Comparison of ENCODE assay signal across 9 cellular contexts in genomic region chr1:44377925-44378784, GRCh38. TPM values are rescaled to one million over a fixed set of nuclear protein-coding genes. Genes with fewer than 3 reads are reported as not detected.
DNase-seq lines count a peak whose midpoint lies in the region; ATAC-seq and TF ChIP-seq lines count a peak whose summit lies in the region.
"Had no signal": no experiment of that assay in that cellular context is flagged by ENCODE, and none has a peak within 500 bp of the region (broad histone marks: within the 10 kb centered on the region; RNA-seq: fewer than 3 reads in every experiment).

No MANE protein-coding gene starts in this region.

- H4K20me1 ChIP-seq in MM.1S (ENCODE audit: insufficient read depth, low read length): no peaks in the 10 kb centered on the region
- H4K20me1 ChIP-seq in mammary epithelial cell (ENCODE audit: insufficient read depth, low read length): no peaks in the 10 kb centered on the region

- CTCF ChIA-PET in mammary epithelial cell (lab: Charles Lee; ENCODE audit: low non-redundant PET): interaction anchor here (0.6 to 1.1 kb wide), 4 partner anchors 160 to 277 kb away, joined by 3 to 5 read pairs (median 4); no protein-coding TSS in a partner anchor

- peak; percentile 9 for DNase-seq in GF-D8 (lab: John Stamatoyannopoulos, UW)
- DNase-seq in MM.1S: peak; percentile 50
- DNase-seq in T-helper 17 cell: peak in 2 of 3 donors; percentile 19 to 21
- peak; percentile 15 for DNase-seq in mammary epithelial cell
- peak; percentile 47 for DNase-seq in kidney tubule cell (ENCODE audit: low spot score)
- peak in 2 of 3 experiments; percentile 14 to 30 for DNase-seq in stimulated activated CD4-positive, alpha-beta T cell treated with anti-CD3 and anti-CD28 coated beads, TNF-alpha, amount 100 ng/mL, for 24 hours (ENCODE audit: low read depth in 3 of 3)
- DNase-seq in NK-92 treated with Interleukin-12 subunit alpha and Interleukin-12 subunit beta, amount 100 ng/mL, for 24 hours (lab: John Stamatoyannopoulos, UW): no peak

- H3K9me3 ChIP-seq in MM.1S (replicated peaks; ENCODE audit: insufficient read depth, low read length): no peaks in the 10 kb centered on the region
- no peaks in the 10 kb centered on the region for H3K9me3 ChIP-seq in T-helper 17 cell (ENCODE audit: control insufficient read depth, low read length, poor library complexity, severe bottlenecking)
- H3K9me3 ChIP-seq in mammary epithelial cell (replicated peaks; ENCODE audit: insufficient read depth, low read length): no peaks in the 10 kb centered on the region

- H3K36me3 ChIP-seq in MM.1S (replicated peaks; ENCODE audit: insufficient read depth, low read length): no peaks in the 10 kb centered on the region
- H3K36me3 ChIP-seq in mammary epithelial cell (ENCODE audit: insufficient read depth, low read length): no peaks in the 10 kb centered on the region

- ATAC-seq in T-helper 17 cell (no peak), HG02885 (IDR thresholded peaks at IDR 0.05; ENCODE audit: poor library complexity, unreplicated experiment) (no peak)

- intact Hi-C loops in mammary epithelial cell (cut with micrococcal nuclease): loop anchor here (1.0 kb wide), 4 partner anchors 122 to 275 kb away; no protein-coding TSS in a partner anchor

- dilution Hi-C loops in mammary epithelial cell (cut with HindIII; ENCODE audit: low sequenced_read_pairs): no loop called here

- no TSS peak for BruUV-seq in mammary epithelial cell (replicated peaks; lab: Mats Ljungman, UMichigan)

- no peaks in the 10 kb centered on the region for H3F3A ChIP-seq in MM.1S (ENCODE audit: insufficient read depth, low read length)

- no peaks in the 10 kb centered on the region for H3K4me1 Mint-ChIP-seq in T-helper 17 cell

- H3K4me1 ChIP-seq in MM.1S (ENCODE audit: low read length) (no peaks in the 10 kb centered on the region), mammary epithelial cell (ENCODE audit: insufficient read depth, low read length) (no peaks in the 10 kb centered on the region)

- H3K27ac ChIP-seq in MM.1S (ENCODE audit: low read length): no peak overlapping the region
- H3K27ac ChIP-seq in mammary epithelial cell (ENCODE audit: insufficient read depth, low read depth, low read length): no peak overlapping the region

- no peak overlapping the region for H2AFZ ChIP-seq in MM.1S (ENCODE audit: low read length)
- H2AFZ ChIP-seq in mammary epithelial cell (ENCODE audit: low read depth, low read length): no peak overlapping the region

- H3K36me3 Mint-ChIP-seq in T-helper 17 cell (ENCODE audit: low read depth): peaks cover 4% of the 10 kb centered on the region
- H3K36me3 Mint-ChIP-seq: activated naive CD8-positive, alpha-beta T cell had no signal

- H3K4me2 ChIP-seq in MM.1S (ENCODE audit: low read depth, low read length) (no peak overlapping the region), mammary epithelial cell (ENCODE audit: insufficient read depth, low read depth, low read length) (no peak overlapping the region)

- H3K27me3 ChIP-seq in MM.1S (replicated peaks; ENCODE audit: insufficient read depth, low read length) (no peaks in the 10 kb centered on the region), mammary epithelial cell (ENCODE audit: insufficient read depth, low read length) (peaks cover 4% of the 10 kb centered on the region)

- no peak overlapping the region for H3K9ac ChIP-seq in MM.1S (ENCODE audit: low read length)
- H3K9ac ChIP-seq in mammary epithelial cell (ENCODE audit: insufficient read depth, low read length): no peak overlapping the region

- in situ Hi-C loops in mammary epithelial cell (cut with MboI; ENCODE audit: low sequenced_read_pairs in 2 of 2): loop anchor here (5.0 to 10.0 kb wide), 2 partner anchors 214 to 217 kb away; no protein-coding TSS in a partner anchor

- H3K9me2 ChIP-seq in MM.1S (replicated peaks; ENCODE audit: insufficient read depth, low read length): no peaks in the 10 kb centered on the region

- H3K79me2 ChIP-seq in MM.1S (ENCODE audit: low read length) (no peaks in the 10 kb centered on the region), mammary epithelial cell (ENCODE audit: insufficient read depth, low read length) (no peaks in the 10 kb centered on the region)

- H3K27me3 Mint-ChIP-seq in T-helper 17 cell: peaks cover 7% of the 10 kb centered on the region
- H3K27me3 Mint-ChIP-seq: activated naive CD8-positive, alpha-beta T cell had no signal

- no peak overlapping the region for H3K4me3 ChIP-seq in MM.1S (ENCODE audit: low read length)
- no peak overlapping the region for H3K4me3 ChIP-seq in mammary epithelial cell (replicated peaks in 1 of 3; ENCODE audit: insufficient read depth in 1 of 3, low read depth in 2 of 3, low read length in 3 of 3)

- WGBS in mammary epithelial cell (ENCODE audit: low coverage, missing lambda C conversion rate): 75% methylated on average over 12 of the region's 12 CpGs

- TF ChIP-seq CTCF in MM.1S (IDR thresholded peaks at IDR 0.05; ENCODE audit: low read length): peak; percentile 73
- TF ChIP-seq CTCF in mammary epithelial cell (conservative IDR thresholded peaks at IDR 0.05 in 1 of 2, IDR thresholded peaks at IDR 0.05 in 1 of 2; ENCODE audit: extremely low read depth in 1 of 2, insufficient read depth in 1 of 2, low read depth in 1 of 2, low read length in 2 of 2): peak; percentile 75 to 81

- no peak overlapping the region for H3K4me3 Mint-ChIP-seq in T-helper 17 cell
- H3K4me3 Mint-ChIP-seq: activated naive CD8-positive, alpha-beta T cell had no signal

- no peak overlapping the region for H3K27ac Mint-ChIP-seq in T-helper 17 cell
- H3K27ac Mint-ChIP-seq: activated naive CD8-positive, alpha-beta T cell had no signal

RNA-seq across cellular contexts. Expression of gene ERI3, which starts 23.1 kb away (rescaled TPM):
- total RNA-seq in T-helper 17 cell (10 to 100 TPM; 22.6 to 25.7 TPM), mammary epithelial cell (10 to 100 TPM; 58.4 to 59.3 TPM)
- 80.0 TPM for polyA plus RNA-seq in mammary epithelial cell
- 36.7 TPM for polyA minus RNA-seq in mammary epithelial cell

RNA-seq across cellular contexts. Expression of gene RNF220, which starts 26.9 kb away (rescaled TPM):
- total RNA-seq in T-helper 17 cell (10 to 100 TPM; 84.8 to 95.2 TPM), mammary epithelial cell (10 to 100 TPM; 56.4 to 62.8 TPM)
- polyA plus RNA-seq in mammary epithelial cell: 51.1 TPM
- polyA minus RNA-seq in mammary epithelial cell: 23.9 TPM
